Comparison of ENCODE assay signal across 17 cellular contexts in genomic region chr20:37500311-37500710, GRCh38. TPM values are rescaled to one million over a fixed set of nuclear protein-coding genes. Genes with fewer than 3 reads are reported as not detected.
DNase-seq lines count a peak whose midpoint lies in the region; ATAC-seq and TF ChIP-seq lines count a peak whose summit lies in the region.
"Had no signal": no experiment of that assay in that cellular context is flagged by ENCODE, and none has a peak within 500 bp of the region (broad histone marks: within the 10 kb centered on the region; RNA-seq: fewer than 3 reads in every experiment).

No MANE protein-coding gene starts in this region.

- H3K4me1 Mint-ChIP-seq in T-helper 17 cell (peaks cover 10% of the 10 kb centered on the region), chondrocyte (ENCODE audit: low read depth) (peaks cover 10% of the 10 kb centered on the region)
- H3K4me1 Mint-ChIP-seq: GM23338 had no signal

- H3K4me3 ChIP-seq in left ventricle myocardium inferior, result no peak overlapping the region
- H3K4me3 ChIP-seq: BLaER1 treated with 17β-estradiol and CSF1 and Interleukin-3, amounts not matched to agents 10 nM and 100 nM; GM23338; K562 had no signal

- no peak overlapping the region for H3K27ac ChIP-seq in left ventricle myocardium inferior (replicated peaks)
- H3K27ac ChIP-seq: BLaER1 treated with 17β-estradiol and CSF1 and Interleukin-3, amounts not matched to agents 10 nM and 100 nM; HL-60 had no signal

- no peak for TF ChIP-seq CTCF in left ventricle myocardium inferior (IDR thresholded peaks at IDR 0.05; ENCODE audit: borderline replicate concordance)
- TF ChIP-seq CTCF in chondrocyte (IDR thresholded peaks at IDR 0.05), result no peak

- peaks cover 10% of the 10 kb centered on the region for H3K36me3 ChIP-seq in left ventricle myocardium inferior

- H3K4me3 Mint-ChIP-seq in T-helper 17 cell (no peak overlapping the region), chondrocyte (ENCODE audit: unreplicated experiment) (no peak overlapping the region)
- H3K4me3 Mint-ChIP-seq: GM23338 had no signal

- H3K36me3 Mint-ChIP-seq in T-helper 17 cell (ENCODE audit: low read depth), result peaks cover 3% of the 10 kb centered on the region
- H3K36me3 Mint-ChIP-seq in chondrocyte (ENCODE audit: low read depth), result peaks cover 2% of the 10 kb centered on the region

- peak overlapping the region; percentile 6 for H3K27ac Mint-ChIP-seq in T-helper 17 cell
- no peak overlapping the region for H3K27ac Mint-ChIP-seq in chondrocyte (ENCODE audit: unreplicated experiment)
- H3K27ac Mint-ChIP-seq: GM23338 had no signal

- peak; percentile 36 for DNase-seq in cardiac septum (ENCODE audit: low spot score)
- DNase-seq in left ventricle myocardium inferior, result no peak
- DNase-seq in NCI-H345 (lab: John Stamatoyannopoulos, UW), result peak; percentile 82
- DNase-seq in T-helper 17 cell, result no peak
- DNase-seq in T-helper 1 cell, result no peak
- DNase-seq in iPS-NIHi7 (ENCODE audit: extremely low spot score), result no peak
- DNase-seq in RPMI8226, result no peak
- no peak for DNase-seq in chondrocyte (ENCODE audit: low spot score)
- DNase-seq: NCI-H1694 treated with DMSO at 0.1 percent for 48 hours, NCI-H2227 treated with DMSO at 0.1 percent for 48 hours had no signal

- peaks cover 23% of the 10 kb centered on the region for H3K4me1 ChIP-seq in left ventricle myocardium inferior

- intact Hi-C loops in cardiac septum (cut with DNase I), result no loop called here
- intact Hi-C loops in left ventricle myocardium inferior (cut with micrococcal nuclease), result no loop called here

- H3K27me3 Mint-ChIP-seq in T-helper 17 cell (no peaks in the 10 kb centered on the region), chondrocyte (ENCODE audit: low read depth) (no peaks in the 10 kb centered on the region)

- no peaks in the 10 kb centered on the region for H3K27me3 ChIP-seq in left ventricle myocardium inferior (ENCODE audit: low read depth)
- H3K27me3 ChIP-seq: BLaER1 treated with 17β-estradiol and CSF1 and Interleukin-3, amounts not matched to agents 10 nM and 100 nM had no signal

- ATAC-seq in T-helper 17 cell, result no peak
- ATAC-seq: GM23338, K562 had no signal

- H3K9me3 Mint-ChIP-seq in chondrocyte (ENCODE audit: low read depth), result no peaks in the 10 kb centered on the region
- H3K9me3 Mint-ChIP-seq: GM23338 had no signal

- H3K9me3 ChIP-seq in left ventricle myocardium inferior (replicated peaks) (no peaks in the 10 kb centered on the region), T-helper 17 cell (ENCODE audit: control insufficient read depth, low read length, poor library complexity, severe bottlenecking) (no peaks in the 10 kb centered on the region)
- H3K9me3 ChIP-seq: BLaER1 treated with 17β-estradiol and CSF1 and Interleukin-3, amounts not matched to agents 10 nM and 100 nM had no signal

RNA-seq across cellular contexts. Expression of gene NNAT, which starts 20.7 kb away (rescaled TPM):
- total RNA-seq in cardiac septum (not detected), left ventricle myocardium inferior (0.33 TPM), T-helper 17 cell (not detected), chondrocyte (1.4 to 3.1 TPM (median 2.7 TPM) in 3 replicates)
- total RNA-seq: A172, RPMI7951, SK-MEL-5 had no signal

RNA-seq across cellular contexts. Expression of gene BLCAP, which starts 27.4 kb away (rescaled TPM):
- total RNA-seq in cardiac septum (89.3 TPM), left ventricle myocardium inferior (91.8 TPM), T-helper 17 cell (10 to 100 TPM; 56.9 to 65.0 TPM), chondrocyte (56.6 to 66.2 TPM (median 65.1 TPM) in 3 replicates)

Comparison
In these comparisons a context has a peak if more than half of its experiments do, and no peak if none do; other contexts are left out.
1. DNase-seq: peak in cardiac septum (single experiment) and NCI-H345 (single experiment); none in left ventricle myocardium inferior (single experiment), T-helper 17 cell (0 of 3), T-helper 1 cell (0 of 5), iPS-NIHi7 (single experiment), RPMI8226 (single experiment) and chondrocyte (single experiment).